ENCODE assay signal across 11 cellular contexts in the genomic region with DNA sequence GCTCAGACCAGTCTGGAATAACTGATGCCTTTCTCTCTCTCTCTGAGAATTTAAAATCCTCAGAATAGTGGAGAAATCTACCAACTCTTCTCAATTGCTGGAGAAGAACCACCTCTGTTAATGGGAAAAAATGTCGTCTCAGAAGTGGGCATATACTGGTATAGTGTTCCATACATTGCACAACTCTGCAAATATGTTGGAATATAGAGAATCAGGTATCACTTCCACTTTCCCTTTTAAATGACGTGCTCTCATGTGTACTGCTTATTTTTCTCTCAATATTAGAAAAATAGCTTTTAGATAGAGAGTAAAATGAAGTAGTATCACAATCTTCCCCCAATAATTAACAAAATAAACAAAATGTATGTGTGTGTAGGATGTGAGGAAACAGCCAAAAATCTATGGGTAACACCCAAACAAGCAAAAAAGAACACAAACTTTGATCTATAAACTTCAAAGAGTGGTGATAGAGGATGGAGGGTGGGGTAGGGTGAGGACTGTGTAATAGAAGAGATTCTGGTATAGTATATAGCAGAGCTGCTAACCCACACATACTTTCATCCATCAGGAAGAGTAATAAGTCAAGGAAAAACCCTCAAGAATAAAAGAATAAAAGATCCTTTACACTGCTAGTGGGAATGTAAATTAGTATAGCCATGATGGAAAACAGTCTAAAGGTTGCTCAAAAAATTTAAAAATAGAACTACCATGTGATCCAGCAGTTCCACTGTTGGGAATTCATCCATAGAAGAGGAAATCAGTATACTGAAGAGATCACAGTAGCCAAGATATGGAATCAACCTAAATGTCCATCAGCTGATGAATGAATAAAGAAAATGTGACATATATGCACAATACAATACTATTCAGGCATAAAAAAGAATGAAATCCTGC. TPM values are rescaled to one million over a fixed set of nuclear protein-coding genes. Genes with fewer than 3 reads are reported as not detected.
DNase-seq lines count a peak whose midpoint lies in the region; ATAC-seq and TF ChIP-seq lines count a peak whose summit lies in the region.
"Had no signal": no experiment of that assay in that cellular context is flagged by ENCODE, and none has a peak within 500 bp of the region (broad histone marks: within the 10 kb centered on the region; RNA-seq: fewer than 3 reads in every experiment).

No MANE protein-coding gene starts in this region.

- H3K27ac Mint-ChIP-seq in T-helper 1 cell treated with Interleukin-12 subunit alpha and Interleukin-12 subunit beta and Interleukin-4 antibody, amounts not matched to agents 30 μg/mL and 1 μg/mL, for 36 hours, result peak overlapping the region; percentile 29
- peak overlapping the region; percentile 39 to 60 (median 55) for H3K27ac Mint-ChIP-seq in IgD-negative memory B cell
- peak overlapping the region; percentile 46 to 59 for H3K27ac Mint-ChIP-seq in activated naive CD4-positive, alpha-beta T cell treated with anti-CD3 and anti-CD28 coated beads, Interleukin-2, amount 50 U/mL, for 72 hours
- H3K27ac Mint-ChIP-seq in natural killer cell treated with Interleukin-12 subunit alpha and Interleukin-12 subunit beta and Interleukin-15 and Interleukin-18, amount 100 ng/mL, for 72 hours, result peak overlapping the region; percentile 76 to 85
- no peak overlapping the region for H3K27ac Mint-ChIP-seq in endothelial cell (ENCODE audit: unreplicated experiment)

- TF ChIP-seq CTCF in endothelial cell (IDR thresholded peaks at IDR 0.05; ENCODE audit: unreplicated experiment), result no peak

- peaks cover 19% of the 10 kb centered on the region for H3K36me3 Mint-ChIP-seq in T-helper 1 cell treated with Interleukin-12 subunit alpha and Interleukin-12 subunit beta and Interleukin-4 antibody, amounts not matched to agents 30 μg/mL and 1 μg/mL, for 36 hours (ENCODE audit: low read depth)
- H3K36me3 Mint-ChIP-seq in IgD-negative memory B cell (no peaks in the 10 kb centered on the region), endothelial cell (ENCODE audit: low read depth, unreplicated experiment) (no peaks in the 10 kb centered on the region)
- H3K36me3 Mint-ChIP-seq in activated naive CD4-positive, alpha-beta T cell treated with anti-CD3 and anti-CD28 coated beads, Interleukin-2, amount 50 U/mL, for 72 hours, result peaks cover 0 to 9% of the 10 kb centered on the region in 2 donors
- peaks cover 10% of the 10 kb centered on the region for H3K36me3 Mint-ChIP-seq in natural killer cell treated with Interleukin-12 subunit alpha and Interleukin-12 subunit beta and Interleukin-15 and Interleukin-18, amount 100 ng/mL, for 72 hours

- H3K27me3 Mint-ChIP-seq in T-helper 1 cell treated with Interleukin-12 subunit alpha and Interleukin-12 subunit beta and Interleukin-4 antibody, amounts not matched to agents 30 μg/mL and 1 μg/mL, for 36 hours (ENCODE audit: low read depth), result no peaks in the 10 kb centered on the region
- no peaks in the 10 kb centered on the region for H3K27me3 Mint-ChIP-seq in IgD-negative memory B cell
- H3K27me3 Mint-ChIP-seq in natural killer cell treated with Interleukin-12 subunit alpha and Interleukin-12 subunit beta and Interleukin-15 and Interleukin-18, amount 100 ng/mL, for 72 hours, result no peaks in the 10 kb centered on the region
- peaks cover 2% of the 10 kb centered on the region for H3K27me3 Mint-ChIP-seq in endothelial cell (ENCODE audit: unreplicated experiment)

- no peak for DNase-seq in T-helper 1 cell
- no peak for DNase-seq in activated naive CD4-positive, alpha-beta T cell treated with anti-CD3 and anti-CD28 coated beads, Interleukin-2, amount 50 U/mL, for 72 hours (ENCODE audit: low spot score in 2 of 2)
- DNase-seq in natural killer cell treated with Interleukin-12 subunit alpha and Interleukin-12 subunit beta and Interleukin-15 and Interleukin-18, amount 100 ng/mL, for 72 hours (ENCODE audit: low spot score), result no peak
- no peak for DNase-seq in endothelial cell (ENCODE audit: low spot score)
- DNase-seq in NCI-H2171 (lab: John Stamatoyannopoulos, UW), result no peak
- DNase-seq: Caco-2, Kasumi-1, substantia nigra had no signal

- no peaks in the 10 kb centered on the region for H3K9me3 Mint-ChIP-seq in T-helper 1 cell treated with Interleukin-12 subunit alpha and Interleukin-12 subunit beta and Interleukin-4 antibody, amounts not matched to agents 30 μg/mL and 1 μg/mL, for 36 hours
- no peaks in the 10 kb centered on the region for H3K9me3 Mint-ChIP-seq in IgD-negative memory B cell
- H3K9me3 Mint-ChIP-seq in activated naive CD4-positive, alpha-beta T cell treated with anti-CD3 and anti-CD28 coated beads, Interleukin-2, amount 50 U/mL, for 72 hours, result no peaks in the 10 kb centered on the region
- H3K9me3 Mint-ChIP-seq in natural killer cell treated with Interleukin-12 subunit alpha and Interleukin-12 subunit beta and Interleukin-15 and Interleukin-18, amount 100 ng/mL, for 72 hours, result no peaks in the 10 kb centered on the region
- H3K9me3 Mint-ChIP-seq in endothelial cell (ENCODE audit: unreplicated experiment), result no peaks in the 10 kb centered on the region

- no peak for ATAC-seq in activated naive CD4-positive, alpha-beta T cell treated with anti-CD3 and anti-CD28 coated beads, Interleukin-2, amount 50 U/mL, for 72 hours
- ATAC-seq in natural killer cell treated with Interleukin-12 subunit alpha and Interleukin-12 subunit beta and Interleukin-15 and Interleukin-18, amount 100 ng/mL, for 72 hours, result no peak
- no peak for ATAC-seq in GM18519 (IDR thresholded peaks at IDR 0.05; ENCODE audit: low FRiP score, unreplicated experiment)

- H3K4me3 Mint-ChIP-seq in T-helper 1 cell treated with Interleukin-12 subunit alpha and Interleukin-12 subunit beta and Interleukin-4 antibody, amounts not matched to agents 30 μg/mL and 1 μg/mL, for 36 hours, result peak overlapping the region; percentile 43
- H3K4me3 Mint-ChIP-seq in IgD-negative memory B cell (peak overlapping the region in 1 of 4 donors; percentile 5), endothelial cell (ENCODE audit: unreplicated experiment) (no peak overlapping the region)
- peak overlapping the region; percentile 16 for H3K4me3 Mint-ChIP-seq in natural killer cell treated with Interleukin-12 subunit alpha and Interleukin-12 subunit beta and Interleukin-15 and Interleukin-18, amount 100 ng/mL, for 72 hours

- H3K4me1 Mint-ChIP-seq in T-helper 1 cell treated with Interleukin-12 subunit alpha and Interleukin-12 subunit beta and Interleukin-4 antibody, amounts not matched to agents 30 μg/mL and 1 μg/mL, for 36 hours (ENCODE audit: low read depth), result peaks cover 32% of the 10 kb centered on the region
- peaks cover 28 to 31% (median 29%) of the 10 kb centered on the region in 3 donors for H3K4me1 Mint-ChIP-seq in IgD-negative memory B cell
- peaks cover 42 to 54% of the 10 kb centered on the region in 2 donors for H3K4me1 Mint-ChIP-seq in natural killer cell treated with Interleukin-12 subunit alpha and Interleukin-12 subunit beta and Interleukin-15 and Interleukin-18, amount 100 ng/mL, for 72 hours (ENCODE audit: low read depth in 2 of 2)
- H3K4me1 Mint-ChIP-seq in endothelial cell (ENCODE audit: unreplicated experiment), result peaks cover 3% of the 10 kb centered on the region

RNA-seq across cellular contexts. Expression of gene NFATC3, which starts 46.9 kb away (rescaled TPM):
- 47.2 TPM for polyA plus RNA-seq in IgD-negative memory B cell
- 10 to 100 TPM; 64.2 to 90.1 TPM for total RNA-seq in activated naive CD4-positive, alpha-beta T cell treated with anti-CD3 and anti-CD28 coated beads, Interleukin-2, amount 50 U/mL, for 72 hours
- 100 to 1,000 TPM in 1 of 2 donors, 10 to 100 TPM in 1; 91.9 to 131 TPM for total RNA-seq in natural killer cell treated with Interleukin-12 subunit alpha and Interleukin-12 subunit beta and Interleukin-15 and Interleukin-18, amount 100 ng/mL, for 72 hours
- total RNA-seq in endothelial cell (ENCODE audit: unreplicated experiment), result 38.4 TPM
